ENCODE assay signal across 10 cellular contexts in the genomic region with DNA sequence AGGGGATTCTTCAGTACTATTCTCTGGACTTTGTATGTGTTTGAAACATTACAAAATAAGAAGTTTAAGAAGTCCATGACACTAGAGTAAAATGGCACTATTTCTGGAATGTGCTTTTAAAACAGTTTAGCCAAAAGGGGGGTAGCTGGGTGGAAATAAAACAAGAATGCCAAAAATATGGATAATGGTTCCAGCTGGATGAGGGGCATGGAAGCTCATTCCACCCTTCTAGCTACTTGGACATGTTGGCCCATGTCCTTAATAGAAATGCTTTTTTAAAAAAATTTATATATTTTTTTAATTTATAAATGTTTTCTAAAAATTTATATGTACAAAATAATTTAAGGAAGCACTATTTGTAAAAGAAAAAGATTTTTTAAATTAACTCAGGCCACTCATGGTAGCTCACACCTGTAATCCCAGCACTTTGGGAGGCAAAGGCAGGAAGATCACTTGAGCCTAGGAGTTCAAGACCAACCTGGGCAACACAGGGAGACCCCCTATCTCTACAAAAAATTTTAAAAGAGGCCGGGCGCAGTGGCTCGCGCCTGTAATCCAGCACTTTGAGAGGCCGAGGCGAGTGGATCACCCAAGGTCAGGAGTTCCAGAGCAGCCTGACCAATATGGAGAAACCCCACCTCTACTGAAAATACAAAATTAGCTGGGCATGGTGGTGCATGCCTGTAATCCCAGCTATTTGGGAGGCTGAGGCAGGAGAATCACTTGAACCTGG. TPM values are rescaled to one million over a fixed set of nuclear protein-coding genes. Genes with fewer than 3 reads are reported as not detected.
DNase-seq lines count a peak whose midpoint lies in the region; ATAC-seq, FAIRE-seq and TF ChIP-seq lines count a peak whose summit lies in the region.
"Had no signal": no experiment of that assay in that cellular context is flagged by ENCODE, and none has a peak within 500 bp of the region (broad histone marks: within the 10 kb centered on the region; RNA-seq: fewer than 3 reads in every experiment).

No MANE protein-coding gene starts in this region.

- H3K9me3 ChIP-seq in T-helper 17 cell (ENCODE audit: control insufficient read depth, low read length, poor library complexity, severe bottlenecking) (no peaks in the 10 kb centered on the region), small intestine (ENCODE audit: control insufficient read depth, low read depth) (no peaks in the 10 kb centered on the region)

- H3K4me1 ChIP-seq in foreskin keratinocyte (peaks cover 39% of the 10 kb centered on the region), small intestine (ENCODE audit: control insufficient read depth in 2 of 2, insufficient read depth in 1 of 2, low read depth in 1 of 2, low read length in 1 of 2) (peaks cover 1 to 25% of the 10 kb centered on the region in 2 donors)

- H3K4me1 Mint-ChIP-seq in T-helper 17 cell: peaks cover 47% of the 10 kb centered on the region

- WGBS in small intestine, 3 donors: 94 to 96% (median 95%) methylated on average over 6 of the region's 6 CpGs

- H3K4me3 Mint-ChIP-seq in T-helper 17 cell: peak overlapping the region; percentile 93

- TF ChIP-seq CTCF in foreskin keratinocyte (conservative IDR thresholded peaks at IDR 0.05): no peak

- H3K36me3 Mint-ChIP-seq in T-helper 17 cell (ENCODE audit: low read depth): no peaks in the 10 kb centered on the region

- peak overlapping the region; percentile 94 for H3K27ac ChIP-seq in foreskin keratinocyte
- H3K27ac ChIP-seq in small intestine (ENCODE audit: low read depth in 1 of 2, low read length in 1 of 2): peak overlapping the region; percentile 49 to 94

- H3K27me3 ChIP-seq in foreskin keratinocyte: no peaks in the 10 kb centered on the region
- H3K27me3 ChIP-seq in small intestine (ENCODE audit: control insufficient read depth in 2 of 2, insufficient read depth in 2 of 2, low read length in 2 of 2): no peaks in the 10 kb centered on the region

- peak; percentile 52 for DNase-seq in GM03348 (ENCODE audit: low spot score)
- no peak for DNase-seq in T-helper 17 cell
- no peak for DNase-seq in foreskin keratinocyte
- DNase-seq in small intestine: no peak
- no peak for DNase-seq in SK-N-DZ (ENCODE audit: low spot score)
- no peak for DNase-seq in NCI-H2196 treated with DMSO at 0.1 percent for 48 hours (lab: John Stamatoyannopoulos, UW; ENCODE audit: unreplicated experiment)
- DNase-seq in epidermal melanocyte (ENCODE audit: insufficient read length, low spot score): no peak
- DNase-seq: midbrain, NCI-H748 treated with DMSO at 0.1 percent for 48 hours had no signal

- ATAC-seq in T-helper 17 cell: no peak
- no peak for ATAC-seq in foreskin keratinocyte
- no peak for ATAC-seq in GM18861 (IDR thresholded peaks at IDR 0.05; ENCODE audit: unreplicated experiment)

- H3K27ac Mint-ChIP-seq in T-helper 17 cell: peak overlapping the region; percentile 100

- peaks cover 0 to 3% of the 10 kb centered on the region in 2 donors for H3K36me3 ChIP-seq in small intestine (ENCODE audit: control insufficient read depth in 2 of 2, insufficient read depth in 2 of 2, low read length in 2 of 2)

- H3K4me3 ChIP-seq in small intestine (ENCODE audit: low read depth in 1 of 2, low read length in 2 of 2): no peak overlapping the region

- FAIRE-seq in small intestine (lab: Jason Lieb, UNC): no peak

- H3K27me3 Mint-ChIP-seq in T-helper 17 cell: no peaks in the 10 kb centered on the region

RNA-seq across cellular contexts. Expression of gene ZC3H7A, which starts 12.8 kb away (rescaled TPM):
- total RNA-seq in T-helper 17 cell (100 to 1,000 TPM; 111 to 117 TPM), foreskin keratinocyte (49.6 and 50.8 TPM in 2 replicates)
- polyA plus RNA-seq in foreskin keratinocyte (26.4 and 27.3 TPM in 2 replicates), small intestine (10 to 100 TPM; 21.2 to 39.1 (median 34.6) TPM)
- 46.3 and 47.8 TPM in 2 replicates for polyA plus RNA-seq in SK-N-DZ (2014; cell fraction: cytosol; rRNA removed)
- polyA plus RNA-seq in SK-N-DZ (2014; cell fraction: nucleus; rRNA removed): 112 and 113 TPM in 2 replicates

RNA-seq across cellular contexts. Expression of gene TXNDC11, which starts 41.6 kb away (rescaled TPM):
- total RNA-seq in T-helper 17 cell (100 to 1,000 TPM in 1 of 2 donors, 10 to 100 TPM in 1; 87.5 to 103 TPM), foreskin keratinocyte (38.9 and 41.5 TPM in 2 replicates)
- polyA plus RNA-seq in foreskin keratinocyte (34.4 and 39.5 TPM in 2 replicates), small intestine (10 to 100 TPM; 49.7 to 73.4 (median 49.7) TPM)
- polyA plus RNA-seq in SK-N-DZ (2014; cell fraction: cytosol; rRNA removed): 14.1 and 17.7 TPM in 2 replicates
- 12.7 and 12.9 TPM in 2 replicates for polyA plus RNA-seq in SK-N-DZ (2014; cell fraction: nucleus; rRNA removed)
